In genomic region chr19:41327499-41328156, GRCh38 we compare ENCODE assay signal across 8 cellular contexts. TPM values are rescaled to one million over a fixed set of nuclear protein-coding genes. Genes with fewer than 3 reads are reported as not detected.
DNase-seq lines count a peak whose midpoint lies in the region; ATAC-seq and TF ChIP-seq lines count a peak whose summit lies in the region.

No MANE protein-coding gene starts in this region.

- H3K36me3 ChIP-seq in Peyer's patch (peaks cover 0 to 21% (median 0%) of the 10 kb centered on the region in 3 donors), heart right ventricle (peaks cover 0 to 52% (median 0%) of the 10 kb centered on the region in 9 donors), gastrocnemius medialis (no peaks in the 10 kb centered on the region)

- H3K9me3 ChIP-seq in Peyer's patch (no peaks in the 10 kb centered on the region), heart right ventricle (no peaks in the 10 kb centered on the region), gastrocnemius medialis (no peaks in the 10 kb centered on the region)

- peaks cover 9 to 67% (median 43%) of the 10 kb centered on the region in 4 donors for H3K4me1 ChIP-seq in Peyer's patch
- H3K4me1 ChIP-seq in heart right ventricle, result peaks cover 36 to 87% (median 63%) of the 10 kb centered on the region in 9 donors
- H3K4me1 ChIP-seq in gastrocnemius medialis, result peaks cover 25 to 48% of the 10 kb centered on the region in 2 donors

- intact Hi-C loops in heart right ventricle (cut with DNase I), result loop anchor here in 6 of 10 donors (1.0 to 10.0 kb wide), 6 partner anchors 25 to 247 kb away; partner anchors contain the start of genes CEACAM21 (in 1 of the 6), DMAC2 (in 1 of the 6) and TGFB1 (in 1 of the 6)
- intact Hi-C loops in gastrocnemius medialis (cut with DNase I; ENCODE audit: low total_unique reads), result loop anchor here (2.0 kb wide), 1 partner anchor 25 kb away; the partner anchor contains the start of gene TGFB1

- no peaks in the 10 kb centered on the region for H3K27me3 ChIP-seq in Peyer's patch
- H3K27me3 ChIP-seq in heart right ventricle, result no peaks in the 10 kb centered on the region
- no peaks in the 10 kb centered on the region for H3K27me3 ChIP-seq in gastrocnemius medialis

- H3K27ac ChIP-seq in Peyer's patch (peak overlapping the region; percentile 71 to 87 (median 80)), heart right ventricle (peak overlapping the region; percentile 67 to 96 (median 88)), gastrocnemius medialis (peak overlapping the region; percentile 37 to 77 (median 68))

- peak; percentile 38 for ATAC-seq in GM18858 (IDR thresholded peaks at IDR 0.05; ENCODE audit: unreplicated experiment)
- ATAC-seq in HG02840 (IDR thresholded peaks at IDR 0.05; ENCODE audit: low FRiP score, unreplicated experiment), result peak; percentile 42
- ATAC-seq in heart right ventricle, result peak; percentile 37 to 65 (median 55)
- ATAC-seq in gastrocnemius medialis, result peak; percentile 12 to 38

- DNase-seq in Peyer's patch (peak; percentile 84 to 94 (median 88)), activated gamma-delta T cell (lab: John Stamatoyannopoulos, UW) (peak; percentile 97), heart right ventricle (peak; percentile 76 to 79), gastrocnemius medialis (peak; percentile 38 to 76), NCI-H1930 (lab: John Stamatoyannopoulos, UW) (no peak), cerebellar cortex (ENCODE audit: low spot score) (no peak)

- TF ChIP-seq POLR2A in Peyer's patch (IDR thresholded peaks at IDR 0.05) (no peak), gastrocnemius medialis (IDR thresholded peaks at IDR 0.05) (no peak)

- 30 to 34% methylated on average over 32 to 35 of the region's 35 CpGs for WGBS in heart right ventricle, 2 donors

- peak overlapping the region; percentile 0 to 39 (median 30) for H3K4me3 ChIP-seq in Peyer's patch
- peak overlapping the region in 9 of 10 donors; percentile 20 to 49 (median 40) for H3K4me3 ChIP-seq in heart right ventricle
- peak overlapping the region; percentile 2 to 49 (median 23) for H3K4me3 ChIP-seq in gastrocnemius medialis

- in situ Hi-C loops in gastrocnemius medialis (cut with MboI; ENCODE audit: low sequenced_read_pairs in 4 of 4), result no loop called here

- TF ChIP-seq CTCF in Peyer's patch (IDR thresholded peaks at IDR 0.05) (no peak), heart right ventricle (IDR thresholded peaks at IDR 0.05) (peak in 1 of 9 donors; percentile 13), gastrocnemius medialis (IDR thresholded peaks at IDR 0.05 in 4 of 5, conservative IDR thresholded peaks at IDR 0.05 in 1 of 5) (no peak)

RNA-seq across cellular contexts. Expression of gene CCDC97, which starts 17.7 kb away (rescaled TPM):
- total RNA-seq in Peyer's patch (10 to 100 TPM; 17.9 to 33.0 (median 29.6) TPM), heart right ventricle (10 to 100 TPM; 12.6 to 19.2 (median 16.4) TPM), gastrocnemius medialis (10 to 100 TPM in 3 of 4 donors, 1 to 10 TPM in 1; 8.6 to 15.3 (median 15.1) TPM)
- polyA plus RNA-seq in heart right ventricle, result 10 to 100 TPM; 11.3 to 11.5 TPM

RNA-seq across cellular contexts. Expression of gene TGFB1, which starts 26.1 kb away (rescaled TPM):
- total RNA-seq in Peyer's patch (10 to 100 TPM in 3 of 4 donors, 1 to 10 TPM in 1; 6.8 to 80.9 (median 22.9) TPM), heart right ventricle (10 to 100 TPM in 8 of 10 donors, 1 to 10 TPM in 2; 9.7 to 44.9 (median 13.2) TPM), gastrocnemius medialis (1 to 10 TPM; 1.9 to 5.2 (median 4.9) TPM)
- 10 to 100 TPM; 14.0 to 19.9 TPM for polyA plus RNA-seq in heart right ventricle

RNA-seq across cellular contexts. Expression of gene B9D2, which starts 36.3 kb away (rescaled TPM):
- 1 to 10 TPM in 3 of 4 donors, not detected in 1; 3.6 to 6.8 (median 3.8) TPM for total RNA-seq in Peyer's patch
- total RNA-seq in heart right ventricle, result 1 to 10 TPM in 9 of 10 donors, under 1 TPM in 1; 1.00 to 5.8 (median 2.3) TPM
- polyA plus RNA-seq in heart right ventricle, result 10 to 100 TPM in 1 of 2 donors, 1 to 10 TPM in 1; 2.5 to 12.6 TPM
- total RNA-seq in gastrocnemius medialis, result 1 to 10 TPM; 2.6 to 6.9 (median 4.5) TPM

RNA-seq across cellular contexts. Expression of gene TMEM91, which starts 48.7 kb away (rescaled TPM):
- 10 to 100 TPM in 2 of 4 donors, 1 to 10 TPM in 2; 8.3 to 19.6 (median 11.0) TPM for total RNA-seq in Peyer's patch
- 1 to 10 TPM; 1.2 to 4.7 (median 2.0) TPM for total RNA-seq in heart right ventricle
- polyA plus RNA-seq in heart right ventricle, result 10 to 100 TPM in 1 of 2 donors, 1 to 10 TPM in 1; 3.8 to 11.3 TPM
- 10 to 100 TPM in 1 of 4 donors, 1 to 10 TPM in 3; 1.6 to 13.6 (median 4.7) TPM for total RNA-seq in gastrocnemius medialis

Comparison
In these comparisons a context has a peak if more than half of its experiments do, and no peak if none do; other contexts are left out.
1. DNase-seq: peak in Peyer's patch (3 of 3), activated gamma-delta T cell (single experiment), heart right ventricle (2 of 2) and gastrocnemius medialis (2 of 2); none in NCI-H1930 (0 of 2) and cerebellar cortex (single experiment).
2. Peak in every context shown above with its lines, with median percentiles within 50 percentile points of each other: ATAC-seq, H3K27ac ChIP-seq and H3K4me3 ChIP-seq.